Comparison of ENCODE assay signal across 22 cellular contexts in the genomic region with DNA sequence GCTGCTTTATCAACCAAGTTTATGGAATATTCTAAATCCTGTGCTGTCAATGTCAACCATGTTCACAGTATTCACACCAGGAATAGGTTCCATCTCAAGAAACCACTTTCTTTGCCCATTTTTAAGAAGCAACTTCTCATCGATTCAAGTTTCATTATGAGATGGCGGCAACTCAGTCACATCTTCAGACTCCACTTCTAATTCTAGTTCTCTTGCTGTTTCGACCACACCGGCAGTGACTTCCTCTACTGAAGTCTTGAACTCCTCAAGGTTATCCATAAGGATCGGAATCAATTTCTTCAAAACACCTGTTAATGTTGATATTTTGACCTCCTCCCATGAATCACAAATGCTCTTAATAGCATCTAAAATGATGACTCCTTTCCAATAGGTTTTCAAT. TPM values are rescaled to one million over a fixed set of nuclear protein-coding genes. Genes with fewer than 3 reads are reported as not detected.
A peak's percentile ranks its signal among the peaks of the same experiment; 100 is the strongest.
DNase-seq lines count a peak whose midpoint lies in the region; ATAC-seq, FAIRE-seq and TF ChIP-seq lines count a peak whose summit lies in the region.
"Had no signal": no experiment of that assay in that cellular context is flagged by ENCODE, and none has a peak within 500 bp of the region (broad histone marks: within the 10 kb centered on the region; RNA-seq: fewer than 3 reads in every experiment).

No MANE protein-coding gene starts in this region.

- H3K4me1 ChIP-seq in CD4-positive, alpha-beta memory T cell (ENCODE audit: insufficient read depth, low read length): no peaks in the 10 kb centered on the region
- no peaks in the 10 kb centered on the region for H3K4me1 ChIP-seq in mucosa of descending colon (ENCODE audit: low read depth)
- H3K4me1 ChIP-seq: SJSA1 had no signal

- peak; percentile 45 for ATAC-seq in HG03175 (IDR thresholded peaks at IDR 0.05; ENCODE audit: unreplicated experiment)
- no peak for ATAC-seq in activated B cell treated with CpG ODN at 0.5 μM for 24 hours (ENCODE audit: low read depth)
- no peak for ATAC-seq in mucosa of descending colon
- no peak for ATAC-seq in HG02981 (IDR thresholded peaks at IDR 0.05; ENCODE audit: unreplicated experiment)
- ATAC-seq: Right ventricle myocardium inferior had no signal

- intact Hi-C loops in activated B cell treated with CpG ODN at 0.5 μM for 24 hours (cut with micrococcal nuclease): no loop called here
- intact Hi-C loops in CD4-positive, alpha-beta memory T cell (cut with micrococcal nuclease): no loop called here
- intact Hi-C loops in mucosa of descending colon (cut with DNase I, micrococcal nuclease): no loop called here

- no peak for DNase-seq in GM12892 (ENCODE audit: insufficient read length)
- DNase-seq in activated B cell treated with CpG ODN at 0.5 μM for 24 hours: no peak
- DNase-seq in CD4-positive, alpha-beta memory T cell: no peak
- no peak for DNase-seq in mucosa of descending colon
- DNase-seq in RCC 7860 (ENCODE audit: low spot score): no peak
- DNase-seq: CD4-positive, CD25-positive, alpha-beta regulatory T cell; COR-L47; DND-41; H7; KG1; NCI-H1092 treated with DMSO at 0.1 percent for 48 hours; NCI-H1436 treated with DMSO at 0.1 percent for 48 hours; NCI-H1930; NCI-H510A; NK-92 treated with Interleukin-12 subunit alpha and Interleukin-12 subunit beta, amount 100 ng/mL, for 24 hours; OCI-M1 had no signal

- POLR2A ChIA-PET in activated B cell treated with CpG ODN at 0.5 μM for 24 hours (lab: Charles Lee): no interaction called here
- POLR2A ChIA-PET in CD4-positive, alpha-beta memory T cell (lab: Charles Lee; ENCODE audit: partially characterized antibody): no interaction called here

- H3K27ac ChIP-seq in CD4-positive, alpha-beta memory T cell (ENCODE audit: low read depth, low read length): no peak overlapping the region
- H3K27ac ChIP-seq: SJSA1 had no signal

- FAIRE-seq in GM12892 (lab: Jason Lieb, UNC) (peak; percentile 87), RCC 7860 (lab: Jason Lieb, UNC) (no peak)
- FAIRE-seq: HTR-8/SVneo had no signal

- H3K27me3 ChIP-seq in CD4-positive, alpha-beta memory T cell (ENCODE audit: insufficient read depth, low read length): no peaks in the 10 kb centered on the region
- H3K27me3 ChIP-seq: SJSA1 had no signal

- peak overlapping the region; percentile 3 for H3K4me3 Mint-ChIP-seq in activated B cell treated with CpG ODN at 0.5 μM for 24 hours
- H3K4me3 Mint-ChIP-seq in CD4-positive, alpha-beta memory T cell: no peak overlapping the region
- H3K4me3 Mint-ChIP-seq: CD4-positive, CD25-positive, alpha-beta regulatory T cell had no signal

- H3K9me3 Mint-ChIP-seq in activated B cell treated with CpG ODN at 0.5 μM for 24 hours: no peaks in the 10 kb centered on the region
- peaks cover 0 to 2% (median 0%) of the 10 kb centered on the region in 8 donors for H3K9me3 Mint-ChIP-seq in CD4-positive, alpha-beta memory T cell

- CTCF ChIA-PET in activated B cell treated with CpG ODN at 0.5 μM for 24 hours (lab: Charles Lee): interaction anchor here (0.9 to 1.4 kb wide), 2 partner anchors 28 to 96 kb away, joined by 3 to 4 read pairs; no protein-coding TSS in a partner anchor
- CTCF ChIA-PET in CD4-positive, alpha-beta memory T cell (lab: Charles Lee; ENCODE audit: partially characterized antibody): no interaction called here

- no peaks in the 10 kb centered on the region for H3K36me3 Mint-ChIP-seq in activated B cell treated with CpG ODN at 0.5 μM for 24 hours (ENCODE audit: low read depth)
- no peaks in the 10 kb centered on the region for H3K36me3 Mint-ChIP-seq in CD4-positive, alpha-beta memory T cell
- H3K36me3 Mint-ChIP-seq: CD4-positive, CD25-positive, alpha-beta regulatory T cell had no signal

- TF ChIP-seq CTCF in activated B cell treated with CpG ODN at 0.5 μM for 24 hours (IDR thresholded peaks at IDR 0.05): no peak
- TF ChIP-seq CTCF in mucosa of descending colon (IDR thresholded peaks at IDR 0.05): no peak

- no peak overlapping the region for H3K27ac Mint-ChIP-seq in activated B cell treated with CpG ODN at 0.5 μM for 24 hours
- H3K27ac Mint-ChIP-seq in CD4-positive, alpha-beta memory T cell: no peak overlapping the region
- H3K27ac Mint-ChIP-seq: CD4-positive, CD25-positive, alpha-beta regulatory T cell had no signal

- no peak overlapping the region for H3K4me3 ChIP-seq in CD4-positive, alpha-beta memory T cell (ENCODE audit: low read length in 2 of 2)
- H3K4me3 ChIP-seq in mucosa of descending colon: no peak overlapping the region
- H3K4me3 ChIP-seq: SJSA1 had no signal

- no peaks in the 10 kb centered on the region for H3K9me3 ChIP-seq in CD4-positive, alpha-beta memory T cell (ENCODE audit: control insufficient read depth in 1 of 2, low read length in 2 of 2)
- no peaks in the 10 kb centered on the region for H3K9me3 ChIP-seq in mucosa of descending colon
- H3K9me3 ChIP-seq: SJSA1 had no signal

- peaks cover 21% of the 10 kb centered on the region for H3K4me1 Mint-ChIP-seq in activated B cell treated with CpG ODN at 0.5 μM for 24 hours
- peaks cover 0 to 5% (median under 1%) of the 10 kb centered on the region in 4 donors for H3K4me1 Mint-ChIP-seq in CD4-positive, alpha-beta memory T cell

- no peaks in the 10 kb centered on the region for H3K27me3 Mint-ChIP-seq in activated B cell treated with CpG ODN at 0.5 μM for 24 hours
- peaks cover 0 to 22% of the 10 kb centered on the region in 2 donors for H3K27me3 Mint-ChIP-seq in CD4-positive, alpha-beta memory T cell

- H3K36me3 ChIP-seq in CD4-positive, alpha-beta memory T cell (ENCODE audit: insufficient read depth, low read length): no peaks in the 10 kb centered on the region
- H3K36me3 ChIP-seq in mucosa of descending colon (ENCODE audit: low read depth): no peaks in the 10 kb centered on the region
- H3K36me3 ChIP-seq: SJSA1 had no signal

- no peak for TF ChIP-seq POLR2A in GM12892 (IDR thresholded peaks at IDR 0.05; ENCODE audit: low read depth, low read length)

RNA-seq across cellular contexts. Expression of gene IFNLR1, which starts 39.7 kb away (rescaled TPM):
- 5.3 TPM for polyA plus RNA-seq in GM12892 (2012; ENCODE audit: missing spikeins)
- 38.6 and 39.2 TPM in 2 replicates for total RNA-seq in activated B cell treated with CpG ODN at 0.5 μM for 24 hours
- total RNA-seq in CD4-positive, alpha-beta memory T cell: 1 to 10 TPM; 3.0 to 4.5 TPM
- polyA plus RNA-seq in CD4-positive, alpha-beta memory T cell: 1 to 10 TPM in 1 of 2 donors, under 1 TPM in 1; 0.88 to 1.1 TPM
- total RNA-seq in mucosa of descending colon: 10 to 100 TPM in 2 of 3 donors, 1 to 10 TPM in 1; 5.3 to 24.0 (median 18.8) TPM
- total RNA-seq: SJSA1 had no signal
- polyA plus RNA-seq: BJ had no signal
